1 cellular context compared by ENCODE assay signal in the genomic region with DNA sequence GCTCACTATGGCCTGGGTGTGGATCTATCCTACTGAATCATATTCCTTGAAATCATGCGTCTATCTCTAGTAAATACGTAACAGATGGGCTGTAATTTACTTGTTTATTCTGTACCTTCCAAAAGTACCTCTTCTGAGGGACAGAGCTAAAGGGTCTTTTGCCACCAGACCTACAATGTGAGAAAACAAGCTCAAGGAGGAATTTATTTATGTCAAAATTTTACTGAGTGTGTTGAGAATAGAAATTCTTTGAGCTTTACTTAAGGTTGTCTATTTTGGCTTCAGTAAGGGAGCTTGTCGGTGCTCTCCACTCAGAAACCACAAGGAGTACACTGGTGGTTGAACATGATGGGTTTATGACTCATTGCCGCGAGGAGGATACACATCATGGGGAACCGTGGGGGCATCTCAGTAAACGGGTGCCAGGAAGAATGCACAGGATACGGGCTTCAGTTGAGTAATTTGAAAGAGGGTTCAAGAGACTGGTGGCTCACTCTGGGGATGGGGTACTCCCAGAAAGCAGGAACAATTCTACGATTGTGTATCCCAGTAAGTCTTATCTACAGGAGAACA.
TF ChIP-seq lines count a peak whose summit lies in the region.

No MANE protein-coding gene starts in this region.

TF ChIP-seq in SK-N-SH treated with all-trans-retinoic acid at 6 μM for 48 hours, 23 proteins besides CTCF, POLR2A, EP300 and RAD21 (continued from another document):
- TF ChIP-seq, protein P1, sequence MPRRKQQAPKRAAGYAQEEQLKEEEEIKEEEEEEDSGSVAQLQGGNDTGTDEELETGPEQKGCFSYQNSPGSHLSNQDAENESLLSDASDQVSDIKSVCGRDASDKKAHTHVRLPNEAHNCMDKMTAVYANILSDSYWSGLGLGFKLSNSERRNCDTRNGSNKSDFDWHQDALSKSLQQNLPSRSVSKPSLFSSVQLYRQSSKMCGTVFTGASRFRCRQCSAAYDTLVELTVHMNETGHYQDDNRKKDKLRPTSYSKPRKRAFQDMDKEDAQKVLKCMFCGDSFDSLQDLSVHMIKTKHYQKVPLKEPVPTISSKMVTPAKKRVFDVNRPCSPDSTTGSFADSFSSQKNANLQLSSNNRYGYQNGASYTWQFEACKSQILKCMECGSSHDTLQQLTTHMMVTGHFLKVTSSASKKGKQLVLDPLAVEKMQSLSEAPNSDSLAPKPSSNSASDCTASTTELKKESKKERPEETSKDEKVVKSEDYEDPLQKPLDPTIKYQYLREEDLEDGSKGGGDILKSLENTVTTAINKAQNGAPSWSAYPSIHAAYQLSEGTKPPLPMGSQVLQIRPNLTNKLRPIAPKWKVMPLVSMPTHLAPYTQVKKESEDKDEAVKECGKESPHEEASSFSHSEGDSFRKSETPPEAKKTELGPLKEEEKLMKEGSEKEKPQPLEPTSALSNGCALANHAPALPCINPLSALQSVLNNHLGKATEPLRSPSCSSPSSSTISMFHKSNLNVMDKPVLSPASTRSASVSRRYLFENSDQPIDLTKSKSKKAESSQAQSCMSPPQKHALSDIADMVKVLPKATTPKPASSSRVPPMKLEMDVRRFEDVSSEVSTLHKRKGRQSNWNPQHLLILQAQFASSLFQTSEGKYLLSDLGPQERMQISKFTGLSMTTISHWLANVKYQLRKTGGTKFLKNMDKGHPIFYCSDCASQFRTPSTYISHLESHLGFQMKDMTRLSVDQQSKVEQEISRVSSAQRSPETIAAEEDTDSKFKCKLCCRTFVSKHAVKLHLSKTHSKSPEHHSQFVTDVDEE (CRISPR knock-in tag; IDR thresholded peaks at IDR 0.05): no peak
- TF ChIP-seq, protein P2, sequence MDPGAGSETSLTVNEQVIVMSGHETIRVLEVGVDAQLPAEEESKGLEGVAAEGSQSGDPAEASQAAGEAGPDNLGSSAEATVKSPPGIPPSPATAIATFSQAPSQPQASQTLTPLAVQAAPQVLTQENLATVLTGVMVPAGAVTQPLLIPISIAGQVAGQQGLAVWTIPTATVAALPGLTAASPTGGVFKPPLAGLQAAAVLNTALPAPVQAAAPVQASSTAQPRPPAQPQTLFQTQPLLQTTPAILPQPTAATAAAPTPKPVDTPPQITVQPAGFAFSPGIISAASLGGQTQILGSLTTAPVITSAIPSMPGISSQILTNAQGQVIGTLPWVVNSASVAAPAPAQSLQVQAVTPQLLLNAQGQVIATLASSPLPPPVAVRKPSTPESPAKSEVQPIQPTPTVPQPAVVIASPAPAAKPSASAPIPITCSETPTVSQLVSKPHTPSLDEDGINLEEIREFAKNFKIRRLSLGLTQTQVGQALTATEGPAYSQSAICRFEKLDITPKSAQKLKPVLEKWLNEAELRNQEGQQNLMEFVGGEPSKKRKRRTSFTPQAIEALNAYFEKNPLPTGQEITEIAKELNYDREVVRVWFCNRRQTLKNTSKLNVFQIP (CRISPR knock-in tag; IDR thresholded peaks at IDR 0.05; ENCODE audit: borderline replicate concordance, low read depth): no peak
